9 cellular contexts compared by ENCODE assay signal in genomic region chr13:25171517-25172302, GRCh38. TPM values are rescaled to one million over a fixed set of nuclear protein-coding genes. Genes with fewer than 3 reads are reported as not detected.
DNase-seq lines count a peak whose midpoint lies in the region; TF ChIP-seq lines count a peak whose summit lies in the region.
"Had no signal": no experiment of that assay in that cellular context is flagged by ENCODE, and none has a peak within 500 bp of the region (broad histone marks: within the 10 kb centered on the region; RNA-seq: fewer than 3 reads in every experiment).

AMER2 (minus strand) TSS chr13:25172288; CDS start chr13:25171619, 669 bp downstream.

- H3K4me3 ChIP-seq in dorsolateral prefrontal cortex (peak within 1 kb of the TSS; percentile 45 to 91 (median 76)), muscle layer of duodenum (ENCODE audit: low read depth in 1 of 2, low read length in 2 of 2) (peak within 1 kb of the TSS; percentile 5 to 60), SJCRH30 (no peak within 1 kb of the TSS)

- H3K9me3 ChIP-seq in muscle layer of duodenum (ENCODE audit: control insufficient read depth in 1 of 2, low read length in 2 of 2) (no peaks in the 10 kb centered on the region), SJCRH30 (replicated peaks) (no peaks in the 10 kb centered on the region)

- H3K27me3 ChIP-seq in dorsolateral prefrontal cortex, result peaks cover 0 to 5% (median 0%) of the 10 kb centered on the region in 45 donors
- H3K27me3 ChIP-seq in muscle layer of duodenum (ENCODE audit: low read depth, low read length), result peaks cover 21% of the 10 kb centered on the region
- H3K27me3 ChIP-seq in SJCRH30, result peaks cover 11% of the 10 kb centered on the region

- peak in 5 of 56 donors; percentile 2 to 37 (median 10) for TF ChIP-seq CTCF in dorsolateral prefrontal cortex (IDR thresholded peaks at IDR 0.05 in 54 of 56, conservative IDR thresholded peaks at IDR 0.05 in 2 of 56; ENCODE audit: low read depth in 1 of 56, partially characterized antibody in 56 of 56)

- intact Hi-C loops in dorsolateral prefrontal cortex (cut with DNase I), result loop anchor here (1.0 to 10.0 kb wide), 6 partner anchors 21 to 131 kb away; partner anchors contain the start of gene NUP58 (in 1 of the 2)

- peak within 1 kb of the TSS; percentile 86 to 100 (median 98) for H3K27ac ChIP-seq in dorsolateral prefrontal cortex
- H3K27ac ChIP-seq in muscle layer of duodenum (ENCODE audit: low read length), result no peak within 1 kb of the TSS
- H3K27ac ChIP-seq in SJCRH30, result no peak within 1 kb of the TSS

- DNase-seq in NCI-H1417 (lab: John Stamatoyannopoulos, UW) (peak; percentile 24 to 80 (median 70)), NCI-H1417 treated with DMSO at 0.1 percent for 48 hours (lab: John Stamatoyannopoulos, UW) (no peak), NCI-H524 (lab: John Stamatoyannopoulos, UW) (peak; percentile 84 to 88), dorsolateral prefrontal cortex (peak; percentile 86 to 94 (median 91)), RPMI8226 (no peak), SJCRH30 (no peak), cortex of kidney (lab: John Stamatoyannopoulos, UW) (no peak)

- H3K36me3 ChIP-seq in muscle layer of duodenum (ENCODE audit: control insufficient read depth in 1 of 2, insufficient read depth in 2 of 2, low read length in 2 of 2), result no peaks in the 10 kb centered on the region
- no peaks in the 10 kb centered on the region for H3K36me3 ChIP-seq in SJCRH30

- H3K4me1 ChIP-seq in muscle layer of duodenum (ENCODE audit: control insufficient read depth in 1 of 2, insufficient read depth in 2 of 2, low read length in 2 of 2) (peaks cover 0 to 14% of the 10 kb centered on the region in 2 donors), SJCRH30 (no peaks in the 10 kb centered on the region)

RNA-seq across cellular contexts. Expression of gene AMER2, which starts in this region (rescaled TPM):
- 100 to 1,000 TPM in 86 of 120 experiments, 10 to 100 TPM in 34; 44.5 to 389 (median 125) TPM for total RNA-seq in dorsolateral prefrontal cortex
- not detected in 2 replicates for total RNA-seq in SJCRH30 (2014; rRNA removed; shearing (Covaris generic))
- total RNA-seq: T-helper 2 cell treated with Interferon-gamma antibody and Interleukin-4, amounts not matched to agents 100 ng/mL and 5 ng/mL, for 36 hours had no signal

Comparison
In these comparisons a context has a peak if more than half of its experiments do, and no peak if none do; other contexts are left out.
1. RNA of gene AMER2 (total RNA-seq): 44.5 to 389 TPM in dorsolateral prefrontal cortex; not detected in SJCRH30; every median in the first group is over 10 times any median in the second.
2. DNase-seq: peak in NCI-H1417 (3 of 3), NCI-H524 (2 of 2) and dorsolateral prefrontal cortex (10 of 10); none in NCI-H1417 treated with DMSO at 0.1 percent for 48 hours (single experiment), RPMI8226 (single experiment), SJCRH30 (0 of 2) and cortex of kidney (single experiment).
3. H3K27ac ChIP-seq: peak in dorsolateral prefrontal cortex (59 of 59); none in muscle layer of duodenum (single experiment) and SJCRH30 (single experiment).